In genomic region chr21:40253112-40253511, GRCh38 we compare ENCODE assay signal across 23 cellular contexts.
"Had no signal": no experiment of that assay in that cellular context is flagged by ENCODE, and none has a peak within 500 bp of the region (broad histone marks: within the 10 kb centered on the region; RNA-seq: fewer than 3 reads in every experiment).

No MANE protein-coding gene starts in this region.

- H3K4me1 ChIP-seq: colonic mucosa, gastrocnemius medialis, heart left ventricle, heart right ventricle had no signal

- H3K27ac Mint-ChIP-seq: dendritic cell treated with granulocyte-macrophage colony-stimulating factor and Interleukin-4, amounts not matched to agents 40 ng/mL and 50 ng/mL, for 4 days; effector memory CD8-positive, alpha-beta T cell had no signal

- H3K36me3 ChIP-seq: colonic mucosa, esophagus squamous epithelium, gastrocnemius medialis, gastroesophageal sphincter, heart left ventricle, heart right ventricle had no signal

- H3K4me3 ChIP-seq: colonic mucosa, coronary artery, dorsolateral prefrontal cortex, esophagus squamous epithelium, gastrocnemius medialis, gastroesophageal sphincter, heart left ventricle, heart right ventricle had no signal

- ATAC-seq: effector memory CD8-positive, alpha-beta T cell; esophagus mucosa; foreskin keratinocyte; gastrocnemius medialis; gastroesophageal sphincter; heart left ventricle; heart right ventricle had no signal

- H3K27me3 ChIP-seq: colonic mucosa, dorsolateral prefrontal cortex, esophagus squamous epithelium, foreskin keratinocyte, gastrocnemius medialis, gastroesophageal sphincter, heart left ventricle had no signal

- DNase-seq: colonic mucosa; cortex of kidney; dermis blood vessel endothelial cell; dorsolateral prefrontal cortex; effector CD4-positive, alpha-beta T cell; effector CD8-positive, alpha-beta T cell; effector memory CD4-positive, alpha-beta T cell; effector memory CD8-positive, alpha-beta T cell; erythroblast; esophagus squamous epithelium; foreskin fibroblast; foreskin keratinocyte; foreskin melanocyte; gastrocnemius medialis; glutamatergic neuron; head of caudate nucleus; heart left ventricle; heart right ventricle had no signal

- H3K9me3 ChIP-seq: colonic mucosa, gastrocnemius medialis had no signal

- H3K27ac ChIP-seq: colonic mucosa, coronary artery, epithelial cell of prostate, esophagus squamous epithelium, foreskin keratinocyte, gastrocnemius medialis, gastroesophageal sphincter, heart left ventricle, heart right ventricle had no signal

- H3K27me3 Mint-ChIP-seq: dendritic cell treated with granulocyte-macrophage colony-stimulating factor and Interleukin-4, amounts not matched to agents 40 ng/mL and 50 ng/mL, for 4 days; effector memory CD8-positive, alpha-beta T cell had no signal

- H3K4me3 Mint-ChIP-seq: dendritic cell treated with granulocyte-macrophage colony-stimulating factor and Interleukin-4, amounts not matched to agents 40 ng/mL and 50 ng/mL, for 4 days; effector memory CD8-positive, alpha-beta T cell had no signal
